ENCODE assay signal across 21 cellular contexts in the genomic region with DNA sequence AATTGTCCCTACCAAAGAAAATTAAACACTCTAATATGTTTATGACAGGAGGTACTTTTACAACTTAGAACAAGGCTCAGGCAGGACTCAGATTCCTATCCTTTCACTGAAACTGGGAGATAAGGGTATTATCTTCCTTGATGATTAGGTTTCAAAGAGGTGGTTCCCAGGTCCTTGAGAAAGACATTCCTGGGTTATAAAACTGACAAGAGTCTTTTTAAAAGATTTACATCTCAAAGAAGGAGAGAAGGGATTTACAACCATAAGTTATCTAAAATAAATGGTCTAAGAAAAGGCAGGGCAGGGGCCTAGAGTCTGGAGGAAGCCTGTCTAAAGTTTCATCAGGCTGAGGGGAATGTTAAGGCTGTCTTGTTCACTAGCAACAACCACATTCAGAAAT.
DNase-seq lines count a peak whose midpoint lies in the region; FAIRE-seq and TF ChIP-seq lines count a peak whose summit lies in the region.
"Had no signal": no experiment of that assay in that cellular context is flagged by ENCODE, and none has a peak within 500 bp of the region (broad histone marks: within the 10 kb centered on the region; RNA-seq: fewer than 3 reads in every experiment).

No MANE protein-coding gene starts in this region.

- H3K23me2 ChIP-seq in H1 (ENCODE audit: low read depth, low read length), result no peaks in the 10 kb centered on the region

- no peak for TF ChIP-seq EP300 in H1 (IDR thresholded peaks at IDR 0.05; ENCODE audit: borderline replicate concordance in 1 of 2, low read depth in 2 of 2, low read length in 2 of 2)

- no peak overlapping the region for H4K8ac ChIP-seq in H1 (ENCODE audit: extremely low read depth, insufficient read depth, low read length)

- no peak overlapping the region for H2BK15ac ChIP-seq in H1 (ENCODE audit: low read length)

- POLR2A ChIA-PET in H1 (lab: Charles Lee; ENCODE audit: partially characterized antibody), result no interaction called here
- POLR2A ChIA-PET in RWPE1 (lab: Yijun Ruan, JAX; ENCODE audit: low non-redundant PET), result no interaction called here
- POLR2A ChIA-PET in CD8-positive, alpha-beta memory T cell (lab: Charles Lee), result no interaction called here

- TF ChIP-seq POLR2A in H1 (IDR thresholded peaks at IDR 0.05; ENCODE audit: control extremely low read depth in 1 of 2, low read depth in 2 of 2, low read length in 2 of 2), result no peak

- H3K27ac Mint-ChIP-seq in nephron progenitor cell, result peak overlapping the region; percentile 99
- no peak overlapping the region for H3K27ac Mint-ChIP-seq in T-helper 2 cell treated with Interferon-gamma antibody and Interleukin-4, amounts not matched to agents 5 μg/mL and 100 μg/mL, for 36 hours
- H3K27ac Mint-ChIP-seq in CD8-positive, alpha-beta memory T cell, result no peak overlapping the region
- H3K27ac Mint-ChIP-seq: CD14-positive monocyte; T-helper 1 cell treated with Interleukin-12 subunit alpha and Interleukin-12 subunit beta and Interleukin-4 antibody, amounts not matched to agents 30 μg/mL and 1 μg/mL, for 36 hours had no signal

- H2AFZ ChIP-seq in H1 (ENCODE audit: low read length), result peak overlapping the region; percentile 58; the same call in 1 of the 2 replicates

- H4K20me1 ChIP-seq in H1 (replicated peaks in 1 of 2; ENCODE audit: control insufficient read depth in 1 of 2, insufficient read depth in 2 of 2, low read length in 2 of 2), result no peaks in the 10 kb centered on the region

- peaks cover 53% of the 10 kb centered on the region for H3K9me3 Mint-ChIP-seq in nephron progenitor cell
- peaks cover 44% of the 10 kb centered on the region for H3K9me3 Mint-ChIP-seq in T-helper 2 cell treated with Interferon-gamma antibody and Interleukin-4, amounts not matched to agents 5 μg/mL and 100 μg/mL, for 36 hours
- peaks cover 4 to 28% (median 7%) of the 10 kb centered on the region in 5 donors for H3K9me3 Mint-ChIP-seq in CD8-positive, alpha-beta memory T cell

- H4K5ac ChIP-seq in H1 (ENCODE audit: insufficient read length, low read depth, low read length), result no peak overlapping the region

- peak overlapping the region; percentile 33 for H3K4me3 Mint-ChIP-seq in nephron progenitor cell
- no peak overlapping the region for H3K4me3 Mint-ChIP-seq in T-helper 2 cell treated with Interferon-gamma antibody and Interleukin-4, amounts not matched to agents 5 μg/mL and 100 μg/mL, for 36 hours
- no peak overlapping the region for H3K4me3 Mint-ChIP-seq in CD8-positive, alpha-beta memory T cell
- H3K4me3 Mint-ChIP-seq: CD14-positive monocyte; T-helper 1 cell treated with Interleukin-12 subunit alpha and Interleukin-12 subunit beta and Interleukin-4 antibody, amounts not matched to agents 30 μg/mL and 1 μg/mL, for 36 hours had no signal

- no peak for TF ChIP-seq CTCF in H1 (IDR thresholded peaks at IDR 0.05; ENCODE audit: control extremely low read depth in 1 of 3, insufficient read depth in 1 of 3, low read depth in 1 of 3, low read length in 3 of 3)
- TF ChIP-seq CTCF in nephron progenitor cell (IDR thresholded peaks at IDR 0.05), result no peak
- no peak for TF ChIP-seq CTCF in RWPE1 (conservative IDR thresholded peaks at IDR 0.05; ENCODE audit: low read depth)

- H2BK5ac ChIP-seq in H1 (ENCODE audit: low read depth, low read length), result no peak overlapping the region

- H3K14ac ChIP-seq in H1 (ENCODE audit: insufficient read length), result no peak overlapping the region

- no peak overlapping the region for H3K4me3 ChIP-seq in H1 (ENCODE audit: extremely low read depth in 1 of 4, insufficient read depth in 2 of 4, low read depth in 3 of 4, low read length in 4 of 4)
- H3K4me3 ChIP-seq in CD8-positive, alpha-beta memory T cell (ENCODE audit: low read length), result no peak overlapping the region

- H2BK20ac ChIP-seq in H1 (ENCODE audit: low read length), result no peak overlapping the region

- H3K4me1 ChIP-seq in H1 (replicated peaks in 1 of 4; ENCODE audit: control insufficient read depth in 3 of 4, insufficient read depth in 4 of 4, low read length in 3 of 4), result peaks cover 0 to 2% (median 0%) of the 10 kb centered on the region in 4 experiments; a peak in 1 of 7 replicates
- H3K4me1 ChIP-seq in CD8-positive, alpha-beta memory T cell (ENCODE audit: insufficient read depth, low read length), result no peaks in the 10 kb centered on the region

- no peaks in the 10 kb centered on the region for H3K36me3 ChIP-seq in H1 (ENCODE audit: control insufficient read depth in 2 of 4, insufficient read depth in 4 of 4, low read length in 3 of 4)
- no peaks in the 10 kb centered on the region for H3K36me3 ChIP-seq in CD8-positive, alpha-beta memory T cell (ENCODE audit: insufficient read depth, low read length)

- no peak overlapping the region for H2AK5ac ChIP-seq in H1 (ENCODE audit: low read depth, low read length)

- H2BK12ac ChIP-seq in H1 (ENCODE audit: low read depth, low read length), result no peak overlapping the region

- no peak overlapping the region for H3K9ac ChIP-seq in H1 (replicated peaks in 1 of 4; ENCODE audit: extremely low read depth in 1 of 4, low read depth in 3 of 4, low read length in 3 of 4)
- H3K9ac ChIP-seq: KMS-11 had no signal

- H3K4ac ChIP-seq in H1 (replicated peaks; ENCODE audit: insufficient read length, low read depth, low read length), result no peak overlapping the region

- FAIRE-seq in H1 (lab: Jason Lieb, UNC), result no peak
- FAIRE-seq: GM19239, RCC 7860 had no signal

- H3K79me2 ChIP-seq in H1 (ENCODE audit: control insufficient read depth in 1 of 2, insufficient read depth in 2 of 2, low read length in 2 of 2), result no peaks in the 10 kb centered on the region

- DNase-seq in ELF-1 (ENCODE audit: low read depth, low spot score) (peak; percentile 34), HuH-7 (ENCODE audit: low spot score) (peak; percentile 17), H1 (ENCODE audit: low read depth in 1 of 2, low spot score in 2 of 2) (no peak), nephron progenitor cell (peak; percentile 12), HUDEP-2 (lab: John Stamatoyannopoulos, UW; ENCODE audit: unreplicated experiment in 76 of 76) (no peak), RWPE1 (ENCODE audit: low spot score) (no peak)
- no peak for DNase-seq in T-helper 2 cell treated with Interferon-gamma antibody and Interleukin-4, amounts not matched to agents 5 μg/mL and 100 μg/mL, for 36 hours (ENCODE audit: low spot score)
- DNase-seq in CD8-positive, alpha-beta memory T cell, result no peak
- DNase-seq: EL, H7, IMR-90, NCI-H1694, NCI-H2081 treated with DMSO at 0.1 percent for 48 hours, NCI-H82, OCI-M1 had no signal

- CTCF ChIA-PET in H1 (lab: Charles Lee; ENCODE audit: partially characterized antibody), result no interaction called here
- CTCF ChIA-PET in RWPE1 (lab: Yijun Ruan, JAX), result no interaction called here
- CTCF ChIA-PET in CD8-positive, alpha-beta memory T cell (lab: Charles Lee), result no interaction called here

- peaks cover 7% of the 10 kb centered on the region for H3K27me3 Mint-ChIP-seq in nephron progenitor cell (ENCODE audit: low read depth, poor library complexity)
- H3K27me3 Mint-ChIP-seq in T-helper 2 cell treated with Interferon-gamma antibody and Interleukin-4, amounts not matched to agents 5 μg/mL and 100 μg/mL, for 36 hours (ENCODE audit: low read depth), result no peaks in the 10 kb centered on the region
- no peaks in the 10 kb centered on the region for H3K27me3 Mint-ChIP-seq in CD8-positive, alpha-beta memory T cell

- no peaks in the 10 kb centered on the region for H3K27me3 ChIP-seq in H1 (replicated peaks in 1 of 4; ENCODE audit: control insufficient read depth in 3 of 4, extremely low read depth in 1 of 4, insufficient read depth in 3 of 4, low read length in 3 of 4)
- H3K27me3 ChIP-seq in CD8-positive, alpha-beta memory T cell (ENCODE audit: insufficient read depth, low read length, poor library complexity, severe bottlenecking), result no peaks in the 10 kb centered on the region

- no peak overlapping the region for H3K23ac ChIP-seq in H1 (ENCODE audit: insufficient read length)

- no peak overlapping the region for H3K18ac ChIP-seq in H1 (ENCODE audit: extremely low read depth, low read length)

- no peak overlapping the region for H3K4me2 ChIP-seq in H1 (ENCODE audit: insufficient read depth in 1 of 2, low read depth in 2 of 2, low read length in 2 of 2)
- H3K4me2 ChIP-seq: KMS-11 had no signal

- no peaks in the 10 kb centered on the region for H3K9me3 ChIP-seq in H1 (ENCODE audit: insufficient read depth in 2 of 2, low read depth in 1 of 2, low read length in 1 of 2)
- no peaks in the 10 kb centered on the region for H3K9me3 ChIP-seq in CD8-positive, alpha-beta memory T cell (ENCODE audit: low read length)

- no peaks in the 10 kb centered on the region for H3K79me1 ChIP-seq in H1 (ENCODE audit: low read depth, low read length)

- H3K36me3 Mint-ChIP-seq in nephron progenitor cell (ENCODE audit: low read depth), result peaks cover 17% of the 10 kb centered on the region
- no peaks in the 10 kb centered on the region for H3K36me3 Mint-ChIP-seq in T-helper 2 cell treated with Interferon-gamma antibody and Interleukin-4, amounts not matched to agents 5 μg/mL and 100 μg/mL, for 36 hours (ENCODE audit: low read depth)
- H3K36me3 Mint-ChIP-seq in CD8-positive, alpha-beta memory T cell, result no peaks in the 10 kb centered on the region
- H3K36me3 Mint-ChIP-seq: CD14-positive monocyte had no signal

- H3K27ac ChIP-seq in H1 (ENCODE audit: low read depth, low read length) (no peak overlapping the region), RWPE1 (no peak overlapping the region)
- no peak overlapping the region for H3K27ac ChIP-seq in CD8-positive, alpha-beta memory T cell (ENCODE audit: low read depth, low read length)
- H3K27ac ChIP-seq: HL-60, KMS-11 had no signal

- no peak overlapping the region for H4K91ac ChIP-seq in H1 (replicated peaks; ENCODE audit: insufficient read length, low read length)

- no peak overlapping the region for H2BK120ac ChIP-seq in H1 (replicated peaks; ENCODE audit: low read depth, low read length)

- TF ChIP-seq RAD21 in H1 (IDR thresholded peaks at IDR 0.05 in 1 of 2, conservative IDR thresholded peaks at IDR 0.05 in 1 of 2; ENCODE audit: low read depth in 2 of 2, low read length in 2 of 2), result no peak

- no peak overlapping the region for H3K56ac ChIP-seq in H1 (replicated peaks; ENCODE audit: insufficient read length, low read depth, low read length)

- H3K4me1 Mint-ChIP-seq in nephron progenitor cell, result peaks cover 24% of the 10 kb centered on the region
- no peaks in the 10 kb centered on the region for H3K4me1 Mint-ChIP-seq in T-helper 2 cell treated with Interferon-gamma antibody and Interleukin-4, amounts not matched to agents 5 μg/mL and 100 μg/mL, for 36 hours (ENCODE audit: low read depth)
- H3K4me1 Mint-ChIP-seq in CD8-positive, alpha-beta memory T cell, result no peaks in the 10 kb centered on the region
- H3K4me1 Mint-ChIP-seq: CD14-positive monocyte had no signal

TF ChIP-seq in H1, 55 proteins besides CTCF, POLR2A, EP300 and RAD21 (continues in another document):
- TF ChIP-seq KDM5A (IDR thresholded peaks at IDR 0.05; ENCODE audit: low read length) (no peak), HDAC2 (IDR thresholded peaks at IDR 0.05; ENCODE audit: borderline replicate concordance in 1 of 2, low read depth in 2 of 2, low read length in 2 of 2) (no peak), SP2 (IDR thresholded peaks at IDR 0.05; ENCODE audit: low read length) (no peak), RFX5 (IDR thresholded peaks at IDR 0.05; ENCODE audit: borderline replicate concordance, low read depth, low read length) (no peak), BACH1 (IDR thresholded peaks at IDR 0.05; ENCODE audit: low read length) (no peak), SP1 (IDR thresholded peaks at IDR 0.05; ENCODE audit: low read depth, low read length) (no peak)

Comparison
In these comparisons a context has a peak if more than half of its experiments do, and no peak if none do; other contexts are left out.
1. DNase-seq: peak in ELF-1 (single experiment), HuH-7 (single experiment) and nephron progenitor cell (single experiment); none in H1 (0 of 2), T-helper 2 cell treated with Interferon-gamma antibody and Interleukin-4, amounts not matched to agents 5 μg/mL and 100 μg/mL, for 36 hours (single experiment), HUDEP-2 (0 of 76), RWPE1 (single experiment) and CD8-positive, alpha-beta memory T cell (0 of 5).